In the genomic region with DNA sequence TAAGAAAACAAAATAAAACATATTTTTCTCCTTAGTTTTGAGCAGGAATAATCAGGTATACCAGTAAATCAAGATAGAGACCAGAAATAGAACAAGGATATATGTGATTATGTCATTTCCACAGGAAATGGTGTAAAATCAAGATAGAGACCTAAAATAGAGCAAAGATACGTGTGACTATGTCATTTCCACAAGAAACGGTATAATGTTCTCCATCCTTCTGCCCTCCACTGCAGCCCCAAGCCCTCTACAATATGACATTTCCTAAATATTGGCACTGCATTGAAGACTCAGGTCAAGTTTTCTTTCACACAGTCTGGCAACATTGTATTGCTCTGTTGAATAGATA, we compare ENCODE assay signal across 16 cellular contexts.
A peak's percentile ranks its signal among the peaks of the same experiment; 100 is the strongest.
DNase-seq lines count a peak whose midpoint lies in the region; ATAC-seq and TF ChIP-seq lines count a peak whose summit lies in the region.
"Had no signal": no experiment of that assay in that cellular context is flagged by ENCODE, and none has a peak within 500 bp of the region (broad histone marks: within the 10 kb centered on the region; RNA-seq: fewer than 3 reads in every experiment).

No MANE protein-coding gene starts in this region.

- H4K91ac ChIP-seq in IMR-90 (ENCODE audit: insufficient read depth, low read depth, low read length) = peak overlapping the region; percentile 70; the same call in 1 of the 2 replicates

- no peaks in the 10 kb centered on the region for H3K36me3 Mint-ChIP-seq in osteocyte (ENCODE audit: unreplicated experiment)
- H3K36me3 Mint-ChIP-seq in activated CD8-positive, alpha-beta memory T cell treated with anti-CD3 and anti-CD28 coated beads, Interleukin-2, amount 10 ng/mL, durations not matched to agents 7 days and 5 days = no peaks in the 10 kb centered on the region
- H3K36me3 Mint-ChIP-seq: CD8-positive, alpha-beta memory T cell; IgD-negative memory B cell had no signal

- CTCF ChIA-PET in IMR-90 (lab: Yijun Ruan, JAX) = no interaction called here
- CTCF ChIA-PET in activated CD8-positive, alpha-beta memory T cell treated with anti-CD3 and anti-CD28 coated beads, Interleukin-2, amount 10 ng/mL, durations not matched to agents 7 days and 5 days (lab: Charles Lee) = no interaction called here

- no peaks in the 10 kb centered on the region for H3K36me3 ChIP-seq in IMR-90 (ENCODE audit: control insufficient read depth, insufficient read depth, low read length)
- H3K36me3 ChIP-seq in ascending aorta = no peaks in the 10 kb centered on the region
- H3K36me3 ChIP-seq in fibroblast of lung (ENCODE audit: control insufficient read depth, insufficient read depth, low read length) = no peaks in the 10 kb centered on the region
- H3K36me3 ChIP-seq: BLaER1 had no signal

- H3K79me2 ChIP-seq in fibroblast of lung (ENCODE audit: control insufficient read depth, insufficient read depth, low read length) = no peaks in the 10 kb centered on the region

- intact Hi-C loops in IMR-90 (cut with micrococcal nuclease) (loop anchor here (5.0 to 10.0 kb wide), 3 partner anchors 274 to 1442 kb away; no protein-coding TSS in a partner anchor), ascending aorta (cut with DNase I) (loop anchor here (5.0 to 10.0 kb wide), 2 partner anchors 79 to 1748 kb away; no protein-coding TSS in a partner anchor)

- peak overlapping the region; percentile 42 to 88; a peak in 3 of 4 replicates for H4K8ac ChIP-seq in IMR-90 (ENCODE audit: low read depth in 2 of 2, low read length in 2 of 2)

- no peak for ATAC-seq in IMR-90 (ENCODE audit: low read depth)
- no peak for ATAC-seq in GM18498 (IDR thresholded peaks at IDR 0.05; ENCODE audit: unreplicated experiment)
- no peak for ATAC-seq in activated CD8-positive, alpha-beta memory T cell treated with anti-CD3 and anti-CD28 coated beads, Interleukin-2, amount 10 ng/mL, durations not matched to agents 7 days and 5 days
- ATAC-seq: HCT116 had no signal

- H2AK5ac ChIP-seq in IMR-90 (ENCODE audit: low read depth, low read length) = peak overlapping the region; percentile 77; the same call in 1 of the 2 replicates

- H3K27me3 ChIP-seq in IMR-90 (ENCODE audit: control insufficient read depth, insufficient read depth, low read length) = no peaks in the 10 kb centered on the region
- no peaks in the 10 kb centered on the region for H3K27me3 ChIP-seq in ascending aorta
- H3K27me3 ChIP-seq in fibroblast of lung (ENCODE audit: control insufficient read depth, insufficient read depth, low read length) = no peaks in the 10 kb centered on the region
- H3K27me3 ChIP-seq: BLaER1 had no signal

- dilution Hi-C loops in IMR-90 (cut with HindIII; ENCODE audit: low sequenced_read_pairs, unreplicated experiment) = no loop called here

- peak overlapping the region; percentile 86 for H2BK5ac ChIP-seq in IMR-90 (ENCODE audit: low read depth, low read length, poor library complexity, severe bottlenecking)

- H3K4me2 ChIP-seq in IMR-90 (ENCODE audit: low read depth, low read length) (no peak overlapping the region), fibroblast of lung (ENCODE audit: extremely low read depth, insufficient read depth, low read length) (no peak overlapping the region)
- H3K4me2 ChIP-seq: BLaER1 had no signal

- no CpG with 5 or more reads among the region's 2 CpGs for WGBS in IMR-90 (ENCODE audit: extremely low coverage in 2 of 2, insufficient read length in 1 of 2), 2 experiments

- H3K9ac ChIP-seq in IMR-90 (ENCODE audit: low read depth, low read length) (no peak overlapping the region), fibroblast of lung (ENCODE audit: insufficient read depth, low read length) (no peak overlapping the region)
- H3K9ac ChIP-seq: BLaER1 had no signal

- DNase-seq in IMR-90 = peak; percentile 12
- DNase-seq in ascending aorta (ENCODE audit: low spot score in 2 of 2) = no peak
- peak in 1 of 2 donors; percentile 28 for DNase-seq in fibroblast of lung (ENCODE audit: low read depth in 2 of 2)
- DNase-seq in osteocyte (ENCODE audit: extremely low spot score, unreplicated experiment) = no peak
- no peak for DNase-seq in mesenteric fat pad (ENCODE audit: low spot score)
- DNase-seq in activated CD8-positive, alpha-beta memory T cell treated with anti-CD3 and anti-CD28 coated beads, Interleukin-2, amount 10 ng/mL, durations not matched to agents 7 days and 5 days = no peak
- no peak for DNase-seq in stimulated activated naive CD4-positive, alpha-beta T cell (lab: John Stamatoyannopoulos, UW)
- DNase-seq: AML-193; Caco-2; CD8-positive, alpha-beta memory T cell; DND-41; GDM1 had no signal

- no peak overlapping the region for H2AK9ac ChIP-seq in IMR-90 (replicated peaks; ENCODE audit: low read depth, low read length, poor library complexity)

- peak overlapping the region; percentile 63; the same call in 1 of the 2 replicates for H3K4ac ChIP-seq in IMR-90 (ENCODE audit: low read depth, low read length)

- in situ Hi-C loops in IMR-90 (cut with MboI; ENCODE audit: low sequenced_read_pairs) = loop anchor here (25.0 kb wide), 1 partner anchor 1459 kb away; no protein-coding TSS in a partner anchor

- H2BK20ac ChIP-seq in IMR-90 (ENCODE audit: low read depth, low read length) = peak overlapping the region; percentile 84; the same call in 1 of the 2 replicates

- H3K79me1 ChIP-seq in IMR-90 (ENCODE audit: low read depth in 1 of 2, low read length in 2 of 2) = no peaks in the 10 kb centered on the region

- H3K27ac ChIP-seq in IMR-90 (ENCODE audit: insufficient read depth, low read length) (no peak overlapping the region; the same call in 1 of the 2 replicates), ascending aorta (peak overlapping the region; percentile 30 to 40), fibroblast of lung (ENCODE audit: insufficient read depth, low read length) (peak overlapping the region; percentile 29)
- H3K27ac ChIP-seq: BLaER1 had no signal

- H2BK120ac ChIP-seq in IMR-90 (ENCODE audit: low read depth, low read length) = peak overlapping the region; percentile 87

- no TSS peak for BruUV-seq in IMR-90 (replicated peaks; lab: Mats Ljungman, UMichigan)

- TF ChIP-seq POLR2A in IMR-90 (IDR thresholded peaks at IDR 0.05; ENCODE audit: low read depth, low read length) = no peak

- H2AFZ ChIP-seq in IMR-90 (replicated peaks; ENCODE audit: low read length, poor library complexity) = no peak overlapping the region
- H2AFZ ChIP-seq in fibroblast of lung (ENCODE audit: low read length) = no peak overlapping the region

- no peak for TF ChIP-seq CTCF in IMR-90 (conservative IDR thresholded peaks at IDR 0.05; ENCODE audit: low read depth, low read length)
- TF ChIP-seq CTCF in ascending aorta (IDR thresholded peaks at IDR 0.05) = no peak
- no peak for TF ChIP-seq CTCF in fibroblast of lung (conservative IDR thresholded peaks at IDR 0.05 in 1 of 2, IDR thresholded peaks at IDR 0.05 in 1 of 2; ENCODE audit: low read depth in 1 of 2, low read length in 2 of 2)
- no peak for TF ChIP-seq CTCF in osteocyte (IDR thresholded peaks at IDR 0.05)

- peaks cover 6% of the 10 kb centered on the region for H3K4me1 ChIP-seq in IMR-90 (ENCODE audit: control insufficient read depth, insufficient read depth, low read length)
- peaks cover 0 to 4% of the 10 kb centered on the region in 2 donors for H3K4me1 ChIP-seq in ascending aorta
- peaks cover 9% of the 10 kb centered on the region for H3K4me1 ChIP-seq in fibroblast of lung (ENCODE audit: control insufficient read depth, extremely low read depth, insufficient read depth, low read length)
- H3K4me1 ChIP-seq: Caco-2 had no signal

- H3K4me3 Mint-ChIP-seq in osteocyte (ENCODE audit: unreplicated experiment) = no peak overlapping the region
- no peak overlapping the region for H3K4me3 Mint-ChIP-seq in activated CD8-positive, alpha-beta memory T cell treated with anti-CD3 and anti-CD28 coated beads, Interleukin-2, amount 10 ng/mL, durations not matched to agents 7 days and 5 days
- H3K4me3 Mint-ChIP-seq: CD8-positive, alpha-beta memory T cell; IgD-negative memory B cell had no signal

- peaks cover 11% of the 10 kb centered on the region; the same call in 1 of the 2 replicates for H3K9me1 ChIP-seq in IMR-90 (ENCODE audit: insufficient read depth, low read length)

- H3K18ac ChIP-seq in IMR-90 (ENCODE audit: low read depth, low read length) = peak overlapping the region; percentile 76; the same call in 1 of the 2 replicates

- no peak overlapping the region for H3K56ac ChIP-seq in IMR-90 (ENCODE audit: extremely low read depth, insufficient read depth, low read length)

- H4K5ac ChIP-seq in IMR-90 (ENCODE audit: low read depth, low read length) = peak overlapping the region; percentile 60; the same call in 1 of the 2 replicates

- H3K9me3 Mint-ChIP-seq in osteocyte (ENCODE audit: unreplicated experiment) = peaks cover 27% of the 10 kb centered on the region
- peaks cover 20% of the 10 kb centered on the region for H3K9me3 Mint-ChIP-seq in activated CD8-positive, alpha-beta memory T cell treated with anti-CD3 and anti-CD28 coated beads, Interleukin-2, amount 10 ng/mL, durations not matched to agents 7 days and 5 days (ENCODE audit: low read depth)

- no peaks in the 10 kb centered on the region for H4K20me1 ChIP-seq in IMR-90 (ENCODE audit: insufficient read depth, low read length)
- no peaks in the 10 kb centered on the region for H4K20me1 ChIP-seq in fibroblast of lung (ENCODE audit: control insufficient read depth, extremely low read depth, insufficient read depth, low read length)
- H4K20me1 ChIP-seq: BLaER1 had no signal

- 0 out of 2 replicates have a peak overlapping the region, but pooled peaks have one; percentile 31 for H3K14ac ChIP-seq in IMR-90 (replicated peaks; ENCODE audit: low read depth, low read length)

- H3K27ac Mint-ChIP-seq in osteocyte (ENCODE audit: unreplicated experiment) = peak overlapping the region; percentile 27
- no peak overlapping the region for H3K27ac Mint-ChIP-seq in activated CD8-positive, alpha-beta memory T cell treated with anti-CD3 and anti-CD28 coated beads, Interleukin-2, amount 10 ng/mL, durations not matched to agents 7 days and 5 days
- H3K27ac Mint-ChIP-seq: CD8-positive, alpha-beta memory T cell; IgD-negative memory B cell had no signal

- H2BK15ac ChIP-seq in IMR-90 (ENCODE audit: low read depth, low read length) = no peak overlapping the region

- H3K9me3 ChIP-seq in IMR-90 (ENCODE audit: control insufficient read depth, insufficient read depth, low read length) = no peaks in the 10 kb centered on the region
- H3K9me3 ChIP-seq in ascending aorta = no peaks in the 10 kb centered on the region
- no peaks in the 10 kb centered on the region for H3K9me3 ChIP-seq in fibroblast of lung (ENCODE audit: control insufficient read depth, insufficient read depth, low read depth, low read length)
- H3K9me3 ChIP-seq: BLaER1, Caco-2 had no signal

- no peak overlapping the region for H3K23ac ChIP-seq in IMR-90 (ENCODE audit: low read depth, low read length)

- peaks cover 25% of the 10 kb centered on the region for H3K4me1 Mint-ChIP-seq in osteocyte (ENCODE audit: unreplicated experiment)
- no peaks in the 10 kb centered on the region for H3K4me1 Mint-ChIP-seq in activated CD8-positive, alpha-beta memory T cell treated with anti-CD3 and anti-CD28 coated beads, Interleukin-2, amount 10 ng/mL, durations not matched to agents 7 days and 5 days
- H3K4me1 Mint-ChIP-seq: CD8-positive, alpha-beta memory T cell; IgD-negative memory B cell had no signal

- POLR2A ChIA-PET in IMR-90 (lab: Charles Lee; ENCODE audit: unreplicated experiment) = no interaction called here

- H3K27me3 Mint-ChIP-seq in osteocyte (ENCODE audit: unreplicated experiment) = no peaks in the 10 kb centered on the region
- no peaks in the 10 kb centered on the region for H3K27me3 Mint-ChIP-seq in activated CD8-positive, alpha-beta memory T cell treated with anti-CD3 and anti-CD28 coated beads, Interleukin-2, amount 10 ng/mL, durations not matched to agents 7 days and 5 days
- H3K27me3 Mint-ChIP-seq: CD8-positive, alpha-beta memory T cell; IgD-negative memory B cell had no signal

- no peak for TF ChIP-seq RAD21 in IMR-90 (IDR thresholded peaks at IDR 0.05; ENCODE audit: low read length)

- H3K4me3 ChIP-seq in IMR-90 (ENCODE audit: insufficient read depth, low read depth, low read length) (no peak overlapping the region), ascending aorta (no peak overlapping the region), fibroblast of lung (replicated peaks in 1 of 4; ENCODE audit: control extremely low read depth in 1 of 4, insufficient read depth in 1 of 4, low read depth in 3 of 4, low read length in 4 of 4) (no peak overlapping the region)
- H3K4me3 ChIP-seq: BLaER1 had no signal
